Comparison of ENCODE assay signal across 18 cellular contexts in genomic region chr3:66133050-66133757, GRCh38.
DNase-seq lines count a peak whose midpoint lies in the region; ATAC-seq, FAIRE-seq and TF ChIP-seq lines count a peak whose summit lies in the region.
"Had no signal": no experiment of that assay in that cellular context is flagged by ENCODE, and none has a peak within 500 bp of the region (broad histone marks: within the 10 kb centered on the region; RNA-seq: fewer than 3 reads in every experiment).

No MANE protein-coding gene starts in this region.

- no peak overlapping the region for H2BK120ac ChIP-seq in mesenchymal stem cell (ENCODE audit: low read depth, low read length)

- H2BK15ac ChIP-seq in mesenchymal stem cell (ENCODE audit: low read depth, poor library complexity, severe bottlenecking): no peak overlapping the region

- H3K4me3 ChIP-seq in epithelial cell of esophagus (ENCODE audit: low read length) (no peak overlapping the region), mesenchymal stem cell (ENCODE audit: insufficient read depth in 1 of 2, low read depth in 1 of 2, low read length in 2 of 2) (no peak overlapping the region), MG63 (no peak overlapping the region)
- H3K4me3 ChIP-seq: coronary artery, lower lobe of right lung, prostate gland had no signal

- ATAC-seq in GM18511 (IDR thresholded peaks at IDR 0.05; ENCODE audit: unreplicated experiment): no peak
- no peak for ATAC-seq in HG02938 (IDR thresholded peaks at IDR 0.05; ENCODE audit: unreplicated experiment)
- ATAC-seq: activated T-helper 17 cell treated with anti-CD3 and anti-CD28 coated beads, Interleukin-2, amount 50 U/mL, for 72 hours; lower lobe of right lung; naive thymus-derived CD8-positive, alpha-beta T cell had no signal

- H3K27ac ChIP-seq in mesenchymal stem cell (ENCODE audit: low read length, poor library complexity, severe bottlenecking): no peak overlapping the region
- H3K27ac ChIP-seq: coronary artery, lower lobe of right lung, prostate gland had no signal

- H3K9ac ChIP-seq in mesenchymal stem cell (ENCODE audit: low read length): no peak overlapping the region

- no peak overlapping the region for H2AFZ ChIP-seq in mesenchymal stem cell (ENCODE audit: low read depth, low read length)

- H3K4me2 ChIP-seq in mesenchymal stem cell (ENCODE audit: low read length, poor library complexity, severe bottlenecking): no peak overlapping the region

- no peak overlapping the region for H4K91ac ChIP-seq in mesenchymal stem cell (ENCODE audit: low read length)

- 83% methylated on average over 4 of the region's 6 CpGs for WGBS in mesenchymal stem cell

- no peak overlapping the region for H4K8ac ChIP-seq in mesenchymal stem cell (ENCODE audit: low read length)

- H2AK5ac ChIP-seq in mesenchymal stem cell (ENCODE audit: low read length, severe bottlenecking): no peak overlapping the region

- H3K27me3 ChIP-seq in mesenchymal stem cell (ENCODE audit: control insufficient read depth in 1 of 2, insufficient read depth in 1 of 2, low read length in 2 of 2): no peaks in the 10 kb centered on the region
- H3K27me3 ChIP-seq in MG63: no peaks in the 10 kb centered on the region
- H3K27me3 ChIP-seq: BE2C had no signal

- DNase-seq in EH (ENCODE audit: low read depth): peak; percentile 80
- DNase-seq in RCC 7860 (ENCODE audit: low spot score): peak; percentile 42
- DNase-seq in epithelial cell of esophagus (ENCODE audit: low read depth): peak; percentile 86
- peak; percentile 71 for DNase-seq in mesenchymal stem cell
- DNase-seq in MG63: no peak
- no peak for DNase-seq in activated CD4-positive, CD25-positive, alpha-beta regulatory T cell treated with anti-CD3 and anti-CD28 coated beads, Interleukin-2, amount 50 U/mL, for 72 hours
- DNase-seq: BE2C; lower lobe of right lung; MM.1S; naive thymus-derived CD8-positive, alpha-beta T cell; NCI-H2029 treated with DMSO at 0.1 percent for 48 hours; NCI-H524; OCI-M1 had no signal

- H3K9me3 ChIP-seq in mesenchymal stem cell (ENCODE audit: control insufficient read depth, low read length) (no peaks in the 10 kb centered on the region), MG63 (no peaks in the 10 kb centered on the region)
- H3K9me3 ChIP-seq: BE2C, lower lobe of right lung, prostate gland had no signal

- H3K36me3 ChIP-seq in mesenchymal stem cell (ENCODE audit: control insufficient read depth in 1 of 2, insufficient read depth in 2 of 2, low read depth in 1 of 2, low read length in 2 of 2) (no peaks in the 10 kb centered on the region), MG63 (no peaks in the 10 kb centered on the region)
- H3K36me3 ChIP-seq: BE2C, lower lobe of right lung, prostate gland had no signal

- FAIRE-seq in RCC 7860 (lab: Jason Lieb, UNC): peak; percentile 33

- peak overlapping the region; percentile 11 to 80 for H2BK12ac ChIP-seq in mesenchymal stem cell (ENCODE audit: low read length in 2 of 2)

- no peak overlapping the region for H3K4ac ChIP-seq in mesenchymal stem cell (ENCODE audit: low read depth in 1 of 2, low read length in 2 of 2)

- no peak overlapping the region for H3K14ac ChIP-seq in mesenchymal stem cell (ENCODE audit: low read length in 2 of 2)

- peaks cover 2% of the 10 kb centered on the region for H3K4me1 ChIP-seq in mesenchymal stem cell (ENCODE audit: control insufficient read depth, insufficient read depth, low read depth, low read length)
- H3K4me1 ChIP-seq: BE2C, lower lobe of right lung, prostate gland had no signal

- H2BK5ac ChIP-seq in mesenchymal stem cell (ENCODE audit: low read depth, low read length, poor library complexity, severe bottlenecking): no peak overlapping the region

- TF ChIP-seq CTCF in epithelial cell of esophagus (IDR thresholded peaks at IDR 0.05; ENCODE audit: insufficient read depth, low read depth, low read length, missing control alignments): no peak

- H3K23ac ChIP-seq in mesenchymal stem cell (ENCODE audit: low read length in 2 of 2): no peak overlapping the region

- H3K18ac ChIP-seq in mesenchymal stem cell (ENCODE audit: low read depth in 1 of 2, low read length in 2 of 2): no peak overlapping the region

- H3K79me1 ChIP-seq in mesenchymal stem cell (replicated peaks; ENCODE audit: low read length, poor library complexity, severe bottlenecking): no peaks in the 10 kb centered on the region

Comparison
In these comparisons a context has a peak if more than half of its experiments do, and no peak if none do; other contexts are left out.
1. DNase-seq: peak in EH (single experiment), RCC 7860 (single experiment), epithelial cell of esophagus (single experiment) and mesenchymal stem cell (single experiment); none in MG63 (single experiment) and activated CD4-positive, CD25-positive, alpha-beta regulatory T cell treated with anti-CD3 and anti-CD28 coated beads, Interleukin-2, amount 50 U/mL, for 72 hours (single experiment).